7 cellular contexts compared by ENCODE assay signal in genomic region chr14:95482967-95483842, GRCh38. TPM values are rescaled to one million over a fixed set of nuclear protein-coding genes. Genes with fewer than 3 reads are reported as not detected.
DNase-seq lines count a peak whose midpoint lies in the region; ATAC-seq and TF ChIP-seq lines count a peak whose summit lies in the region.

No MANE protein-coding gene starts in this region.

- TF ChIP-seq POLR2A in IMR-90 (IDR thresholded peaks at IDR 0.05; ENCODE audit: low read depth, low read length) (no peak), lower leg skin (IDR thresholded peaks at IDR 0.05) (no peak), transverse colon (IDR thresholded peaks at IDR 0.05) (no peak)

- H4K91ac ChIP-seq in IMR-90 (ENCODE audit: insufficient read depth, low read depth, low read length): peak overlapping the region; percentile 48; the same call in 1 of the 2 replicates

- H2AFZ ChIP-seq in IMR-90 (replicated peaks; ENCODE audit: low read length, poor library complexity): peak overlapping the region; percentile 52

- 28% methylated on average over 6 of the region's 17 CpGs; no CpG with 5 or more reads in 1 of the 2 experiments for WGBS in IMR-90 (ENCODE audit: extremely low coverage in 2 of 2, insufficient read length in 1 of 2), 2 experiments
- WGBS in lower leg skin, 2 donors: 32 to 36% methylated on average over 17 of the region's 17 CpGs
- WGBS in transverse colon (ENCODE audit: low coverage in 1 of 2), 2 donors: 44 to 60% methylated on average over 3 to 17 of the region's 17 CpGs

- H2AK9ac ChIP-seq in IMR-90 (replicated peaks; ENCODE audit: low read depth, low read length, poor library complexity): peak overlapping the region; percentile 62

- peak overlapping the region; percentile 45 for H3K4me2 ChIP-seq in IMR-90 (ENCODE audit: low read depth, low read length)

- POLR2A ChIA-PET in IMR-90 (lab: Charles Lee; ENCODE audit: unreplicated experiment): no interaction called here

- peak overlapping the region; percentile 74 for H3K4ac ChIP-seq in IMR-90 (ENCODE audit: low read depth, low read length)

- DNase-seq in IMR-90: peak; percentile 97
- DNase-seq in cardiac fibroblast (ENCODE audit: low read depth in 2 of 2): peak; percentile 83 to 92
- DNase-seq in lower leg skin (ENCODE audit: low spot score in 2 of 2): peak; percentile 81 to 96
- peak; percentile 71 for DNase-seq in transverse colon
- DNase-seq in DMS153 treated with DMSO at 0.1 percent for 48 hours (lab: John Stamatoyannopoulos, UW; ENCODE audit: unreplicated experiment): no peak
- DNase-seq in NCI-H69 (lab: John Stamatoyannopoulos, UW): no peak

- CTCF ChIA-PET in IMR-90 (lab: Yijun Ruan, JAX): interaction anchor here (0.5 to 1.2 kb wide), 3 partner anchors 11 to 862 kb away, joined by 3 to 6 read pairs (median 4); no protein-coding TSS in a partner anchor

- no peak for TF ChIP-seq EP300 in transverse colon (IDR thresholded peaks at IDR 0.05; ENCODE audit: low read depth)

- no peak overlapping the region for H3K9ac ChIP-seq in IMR-90 (ENCODE audit: low read depth, low read length)

- TF ChIP-seq CTCF in IMR-90 (conservative IDR thresholded peaks at IDR 0.05; ENCODE audit: low read depth, low read length) (no peak), cardiac fibroblast (IDR thresholded peaks at IDR 0.05; ENCODE audit: low read depth, low read length) (no peak), lower leg skin (IDR thresholded peaks at IDR 0.05) (no peak), transverse colon (IDR thresholded peaks at IDR 0.05) (no peak)

- TF ChIP-seq RAD21 in IMR-90 (IDR thresholded peaks at IDR 0.05; ENCODE audit: low read length): peak; percentile 22

- no peak overlapping the region for H3K23ac ChIP-seq in IMR-90 (ENCODE audit: low read depth, low read length)

- H2AK5ac ChIP-seq in IMR-90 (ENCODE audit: low read depth, low read length): peak overlapping the region; percentile 75

- H3K27me3 ChIP-seq in IMR-90 (ENCODE audit: control insufficient read depth, insufficient read depth, low read length) (no peaks in the 10 kb centered on the region), transverse colon (no peaks in the 10 kb centered on the region)

- H2BK120ac ChIP-seq in IMR-90 (ENCODE audit: low read depth, low read length): peak overlapping the region; percentile 77

- peak; percentile 98 for ATAC-seq in IMR-90 (ENCODE audit: low read depth)
- no peak for ATAC-seq in GM19397 (IDR thresholded peaks at IDR 0.05; ENCODE audit: unreplicated experiment)

- peak overlapping the region in 1 of 2 experiments; percentile 38; a peak in 1 of 4 replicates for H4K8ac ChIP-seq in IMR-90 (ENCODE audit: low read depth in 2 of 2, low read length in 2 of 2)

- peaks cover 4 to 77% of the 10 kb centered on the region in 2 experiments; a peak in 2 of 4 replicates for H3K79me1 ChIP-seq in IMR-90 (ENCODE audit: low read depth in 1 of 2, low read length in 2 of 2)

- in situ Hi-C loops in IMR-90 (cut with MboI; ENCODE audit: low sequenced_read_pairs): no loop called here
- in situ Hi-C loops in transverse colon (cut with MboI; ENCODE audit: low pct_ligation_motif_present in 1 of 4, low pct_unique_long_range_greater_than_20kb in 1 of 4, low sequenced_read_pairs in 3 of 4): no loop called here

- H3K9me3 ChIP-seq in IMR-90 (ENCODE audit: control insufficient read depth, insufficient read depth, low read length): no peaks in the 10 kb centered on the region
- no peaks in the 10 kb centered on the region for H3K9me3 ChIP-seq in transverse colon

- H3K4me3 ChIP-seq in IMR-90 (ENCODE audit: insufficient read depth, low read depth, low read length): no peak overlapping the region
- no peak overlapping the region for H3K4me3 ChIP-seq in cardiac fibroblast (replicated peaks in 1 of 2; ENCODE audit: low read depth in 2 of 2, low read length in 2 of 2)
- H3K4me3 ChIP-seq in lower leg skin (ENCODE audit: low read depth, poor library complexity, severe bottlenecking): no peak overlapping the region
- no peak overlapping the region for H3K4me3 ChIP-seq in transverse colon

- H2BK20ac ChIP-seq in IMR-90 (ENCODE audit: low read depth, low read length): peak overlapping the region; percentile 86

- peak overlapping the region; percentile 22 for H2BK5ac ChIP-seq in IMR-90 (ENCODE audit: low read depth, low read length, poor library complexity, severe bottlenecking)

- H3K27ac ChIP-seq in IMR-90 (ENCODE audit: insufficient read depth, low read length): peak overlapping the region; percentile 49
- peak overlapping the region; percentile 38 to 80 (median 64) for H3K27ac ChIP-seq in transverse colon

- H3K9me1 ChIP-seq in IMR-90 (ENCODE audit: insufficient read depth, low read length): peaks cover 36% of the 10 kb centered on the region

- H4K20me1 ChIP-seq in IMR-90 (ENCODE audit: insufficient read depth, low read length): peaks cover 6% of the 10 kb centered on the region; the same call in 1 of the 2 replicates

- peak overlapping the region; percentile 68; the same call in 2 of the 3 replicates for H2BK15ac ChIP-seq in IMR-90 (ENCODE audit: low read depth, low read length)

- H3K4me1 ChIP-seq in IMR-90 (ENCODE audit: control insufficient read depth, insufficient read depth, low read length) (peaks cover 27% of the 10 kb centered on the region), transverse colon (peaks cover 22 to 58% (median 41%) of the 10 kb centered on the region in 4 donors)

- intact Hi-C loops in IMR-90 (cut with micrococcal nuclease) (no loop called here), lower leg skin (cut with DNase I; ENCODE audit: low total_unique reads) (no loop called here), transverse colon (cut with DNase I; ENCODE audit: low total_unique reads) (no loop called here)

- no peak overlapping the region; the same call in 1 of the 2 replicates for H4K5ac ChIP-seq in IMR-90 (ENCODE audit: low read depth, low read length)

- H3K18ac ChIP-seq in IMR-90 (ENCODE audit: low read depth, low read length): peak overlapping the region; percentile 4; the same call in 1 of the 2 replicates

- no peaks in the 10 kb centered on the region for H3K36me3 ChIP-seq in IMR-90 (ENCODE audit: control insufficient read depth, insufficient read depth, low read length)
- no peaks in the 10 kb centered on the region for H3K36me3 ChIP-seq in transverse colon

- BruUV-seq in IMR-90 (replicated peaks; lab: Mats Ljungman, UMichigan): no TSS peak

- H3K14ac ChIP-seq in IMR-90 (replicated peaks; ENCODE audit: low read depth, low read length): peak overlapping the region; percentile 22; the same call in 1 of the 2 replicates

- dilution Hi-C loops in IMR-90 (cut with HindIII; ENCODE audit: low sequenced_read_pairs, unreplicated experiment): no loop called here

- no peak overlapping the region for H3K56ac ChIP-seq in IMR-90 (ENCODE audit: extremely low read depth, insufficient read depth, low read length)

TF ChIP-seq in IMR-90, 13 proteins besides CTCF, POLR2A, EP300 and RAD21:
- TF ChIP-seq SMC3 (IDR thresholded peaks at IDR 0.05; ENCODE audit: low read depth, low read length) (0 out of 2 replicates have a peak, but pooled peaks have one; percentile 13), CEBPB (IDR thresholded peaks at IDR 0.05; ENCODE audit: low read depth, low read length) (peak; percentile 32), MAFK (IDR thresholded peaks at IDR 0.05; ENCODE audit: low read depth, low read length) (no peak), RFX5 (IDR thresholded peaks at IDR 0.05; ENCODE audit: low read depth, low read length) (no peak), MAZ (IDR thresholded peaks at IDR 0.05; ENCODE audit: borderline replicate concordance, low read depth, low read length) (peak; percentile 48; the same call in 1 of the 2 replicates), FOS (IDR thresholded peaks at IDR 0.05; ENCODE audit: low read depth, low read length) (peak; percentile 100), BHLHE40 (IDR thresholded peaks at IDR 0.05; ENCODE audit: low read depth, low read length) (peak; percentile 86), NFE2L2 (IDR thresholded peaks at IDR 0.05; ENCODE audit: low read depth, low read length) (peak; percentile 9; the same call in 1 of the 2 replicates), USF2 (IDR thresholded peaks at IDR 0.05; ENCODE audit: low read depth, low read length) (no peak), MXI1 (IDR thresholded peaks at IDR 0.05; ENCODE audit: borderline replicate concordance, low read depth, low read length) (peak; percentile 76), CHD1 (IDR thresholded peaks at IDR 0.05; ENCODE audit: low read depth, low read length) (no peak), RCOR1 (IDR thresholded peaks at IDR 0.05; ENCODE audit: insufficient replicate concordance, low read length) (peak; percentile 90), ELK1 (IDR thresholded peaks at IDR 0.05; ENCODE audit: borderline replicate concordance, low read depth, low read length) (no peak)

RNA-seq across cellular contexts. Expression of gene SYNE3, which starts 33.2 kb away (rescaled TPM):
- 5.0 TPM in 2 replicates for total RNA-seq in IMR-90 (2012; rRNA removed)
- 2.9 and 3.1 TPM in 2 replicates for polyA plus RNA-seq in IMR-90 (2012; rRNA removed)
- polyA plus RNA-seq in IMR-90 (2012; cell fraction: cytosol; rRNA removed): 1.9 and 2.6 TPM in 2 replicates
- 6.1 and 7.9 TPM in 2 replicates for polyA plus RNA-seq in IMR-90 (2012; cell fraction: nucleus; rRNA removed; ENCODE audit: low replicate concordance)
- 10 to 100 TPM; 13.8 to 26.2 (median 15.2) TPM for total RNA-seq in lower leg skin
- total RNA-seq in transverse colon: 10 to 100 TPM in 3 of 4 donors, 1 to 10 TPM in 1; 9.8 to 46.8 (median 13.9) TPM

RNA-seq across cellular contexts. Expression of gene GLRX5, which starts 51.6 kb away (rescaled TPM):
- total RNA-seq in IMR-90 (2012; rRNA removed) (32.4 and 59.2 TPM in 2 replicates), lower leg skin (10 to 100 TPM; 26.4 to 34.6 (median 33.9) TPM), transverse colon (100 to 1,000 TPM in 1 of 4 donors, 10 to 100 TPM in 3; 11.6 to 177 (median 38.2) TPM)
- polyA plus RNA-seq in IMR-90 (2012; rRNA removed): 31.7 and 40.4 TPM in 2 replicates
- polyA plus RNA-seq in IMR-90 (2012; cell fraction: cytosol; rRNA removed): 13.3 and 15.9 TPM in 2 replicates
- 5.0 and 14.4 TPM in 2 replicates for polyA plus RNA-seq in IMR-90 (2012; cell fraction: nucleus; rRNA removed; ENCODE audit: low replicate concordance)

Comparison
In these comparisons a context has a peak if more than half of its experiments do, and no peak if none do; other contexts are left out.
1. DNase-seq: peak in IMR-90 (single experiment), cardiac fibroblast (2 of 2), lower leg skin (2 of 2) and transverse colon (single experiment); none in DMS153 treated with DMSO at 0.1 percent for 48 hours (single experiment) and NCI-H69 (single experiment).